Comparison of ENCODE assay signal across 20 cellular contexts in the genomic region with DNA sequence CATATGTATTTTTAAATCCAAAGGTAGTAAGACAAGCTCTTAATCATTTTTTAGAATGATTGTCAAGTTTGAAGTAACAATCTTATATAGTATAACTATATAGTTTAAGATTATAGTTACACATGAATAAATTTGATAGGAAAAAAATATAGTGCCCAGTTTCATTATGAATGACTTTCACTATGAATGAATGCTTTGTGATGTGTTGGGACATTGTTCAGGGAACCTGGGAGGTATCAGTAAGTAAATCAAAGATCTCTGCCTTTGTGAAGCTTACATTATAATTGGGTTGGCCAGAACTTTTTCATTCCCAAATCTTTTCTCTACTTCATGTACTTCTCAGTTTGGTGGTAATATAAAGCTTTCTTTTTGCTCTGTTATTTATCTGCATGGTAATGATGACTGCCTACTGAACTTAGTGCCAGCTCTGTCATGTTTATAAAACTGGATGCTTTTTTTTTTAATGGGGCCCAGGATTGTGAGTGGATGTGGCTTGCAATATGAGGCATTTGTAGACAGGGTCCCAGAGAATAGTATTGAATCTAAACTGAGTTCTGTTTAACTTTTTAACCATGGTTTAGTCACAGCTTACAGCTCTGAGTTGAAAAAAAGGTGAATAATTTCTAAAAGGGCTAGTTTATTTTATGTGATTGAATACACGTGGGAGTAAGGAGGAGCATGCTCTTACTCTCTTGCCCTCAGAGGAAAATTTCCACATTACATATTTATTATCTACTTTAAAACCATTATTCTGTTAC. TPM values are rescaled to one million over a fixed set of nuclear protein-coding genes. Genes with fewer than 3 reads are reported as not detected.
DNase-seq lines count a peak whose midpoint lies in the region; ATAC-seq, FAIRE-seq and TF ChIP-seq lines count a peak whose summit lies in the region.
"Had no signal": no experiment of that assay in that cellular context is flagged by ENCODE, and none has a peak within 500 bp of the region (broad histone marks: within the 10 kb centered on the region; RNA-seq: fewer than 3 reads in every experiment).

No MANE protein-coding gene starts in this region.

- no peaks in the 10 kb centered on the region for H3K9me3 Mint-ChIP-seq in activated naive CD8-positive, alpha-beta T cell (ENCODE audit: low read depth)
- no peaks in the 10 kb centered on the region for H3K9me3 Mint-ChIP-seq in naive thymus-derived CD4-positive, alpha-beta T cell
- H3K9me3 Mint-ChIP-seq: neural crest cell; stimulated activated memory B cell treated with anti-CD40 and anti-IgM and Interleukin-4, amounts not matched to agents 10 μg/mL and 1 μg/mL and 100 μg/mL, for 72 hours; WTC11 had no signal

- 55% methylated on average over 1 of the region's 1 CpG for WGBS in A549 (ENCODE audit: missing lambda C conversion rate)
- 54 to 65% methylated on average over 1 of the region's 1 CpG for WGBS in GM23248 (ENCODE audit: low coverage in 1 of 2, low lambda C conversion rate in 2 of 2, missing lambda C conversion rate in 2 of 2), 2 experiments

- TF ChIP-seq POLR2A in A549 (IDR thresholded peaks at IDR 0.05; ENCODE audit: low read length), result no peak

- peak overlapping the region; percentile 64 for H3K27ac Mint-ChIP-seq in activated naive CD8-positive, alpha-beta T cell
- peak overlapping the region in 6 of 9 donors; percentile 38 to 82 (median 58) for H3K27ac Mint-ChIP-seq in naive thymus-derived CD4-positive, alpha-beta T cell
- H3K27ac Mint-ChIP-seq: stimulated activated memory B cell treated with anti-CD40 and anti-IgM and Interleukin-4, amounts not matched to agents 10 μg/mL and 1 μg/mL and 100 μg/mL, for 72 hours had no signal

- in situ Hi-C loops in GM23248 (cut with MboI), result no loop called here

- H3K36me3 Mint-ChIP-seq in activated naive CD8-positive, alpha-beta T cell, result peaks cover 15% of the 10 kb centered on the region
- peaks cover 0 to 31% (median 22%) of the 10 kb centered on the region in 5 donors for H3K36me3 Mint-ChIP-seq in naive thymus-derived CD4-positive, alpha-beta T cell

- POLR2A ChIA-PET in A549 (lab: Yijun Ruan, JAX), result no interaction called here
- POLR2A ChIA-PET in naive thymus-derived CD4-positive, alpha-beta T cell (lab: Charles Lee), result interaction anchor here (2.1 kb wide), 1 partner anchor 23 kb away, joined by 8 read pairs; a partner anchor contains a TSS

- H3K79me2 ChIP-seq in GM23248 (ENCODE audit: insufficient read depth), result peaks cover 98% of the 10 kb centered on the region

- H3K4me2 ChIP-seq in A549, result peak overlapping the region; percentile 34; the same call in 2 of the 3 replicates
- H3K4me2 ChIP-seq in GM23248 (ENCODE audit: unreplicated experiment), result peak overlapping the region; percentile 14
- H3K4me2 ChIP-seq: PC-9 had no signal

- CTCF ChIA-PET in A549 (lab: Yijun Ruan, JAX), result interaction anchor here (0.6 to 1.5 kb wide), 3 partner anchors 17 to 250 kb away, joined by 4 to 6 read pairs (median 6); no protein-coding TSS in a partner anchor
- CTCF ChIA-PET in naive thymus-derived CD4-positive, alpha-beta T cell (lab: Charles Lee), result no interaction called here

- ATAC-seq in A549 (peak; percentile 19 to 57; a peak in 3 of 6 replicates), GM18909 (IDR thresholded peaks at IDR 0.05; ENCODE audit: poor library complexity, unreplicated experiment) (no peak)
- ATAC-seq in naive thymus-derived CD4-positive, alpha-beta T cell, result no peak
- ATAC-seq: sciatic nerve; stimulated activated memory B cell treated with anti-CD40 and anti-IgM and Interleukin-4, amounts not matched to agents 10 μg/mL and 1 μg/mL and 100 μg/mL, for 72 hours; upper lobe of right lung; WTC11 had no signal

- H3F3A ChIP-seq in GM23248 (ENCODE audit: insufficient read depth), result peaks cover 82% of the 10 kb centered on the region

- H3K27me3 ChIP-seq in GM23248 (replicated peaks; ENCODE audit: insufficient read depth), result no peaks in the 10 kb centered on the region
- no peaks in the 10 kb centered on the region for H3K27me3 ChIP-seq in naive thymus-derived CD4-positive, alpha-beta T cell (ENCODE audit: control insufficient read depth in 2 of 2, insufficient read depth in 2 of 2, low read length in 2 of 2)
- no peaks in the 10 kb centered on the region for H3K27me3 ChIP-seq in dorsolateral prefrontal cortex
- H3K27me3 ChIP-seq: upper lobe of right lung had no signal

- no peak overlapping the region for H2AFZ ChIP-seq in GM23248
- H2AFZ ChIP-seq: PC-9 had no signal

- no peaks in the 10 kb centered on the region for H3K9me3 ChIP-seq in A549
- no peaks in the 10 kb centered on the region for H3K9me3 ChIP-seq in GM23248 (ENCODE audit: low read depth)
- H3K9me3 ChIP-seq in naive thymus-derived CD4-positive, alpha-beta T cell (ENCODE audit: control insufficient read depth in 2 of 3, low read length in 3 of 3), result no peaks in the 10 kb centered on the region
- H3K9me3 ChIP-seq: left ventricle myocardium inferior, upper lobe of right lung had no signal

- H3K4me3 Mint-ChIP-seq in activated naive CD8-positive, alpha-beta T cell, result no peak overlapping the region
- H3K4me3 Mint-ChIP-seq in naive thymus-derived CD4-positive, alpha-beta T cell, result no peak overlapping the region
- H3K4me3 Mint-ChIP-seq: neural crest cell; stimulated activated memory B cell treated with anti-CD40 and anti-IgM and Interleukin-4, amounts not matched to agents 10 μg/mL and 1 μg/mL and 100 μg/mL, for 72 hours; WTC11 had no signal

- H3K4me1 ChIP-seq in A549, result peaks cover 78% of the 10 kb centered on the region
- H3K4me1 ChIP-seq in GM23248 (ENCODE audit: insufficient read depth), result peaks cover 37% of the 10 kb centered on the region
- H3K4me1 ChIP-seq in naive thymus-derived CD4-positive, alpha-beta T cell (ENCODE audit: control insufficient read depth in 2 of 2, insufficient read depth in 2 of 2, low read length in 2 of 2), result no peaks in the 10 kb centered on the region
- H3K4me1 ChIP-seq: left ventricle myocardium inferior, upper lobe of right lung had no signal

- peaks cover 92% of the 10 kb centered on the region for H3K36me3 ChIP-seq in GM23248 (ENCODE audit: low read depth)
- peaks cover 4 to 39% (median 23%) of the 10 kb centered on the region in 3 experiments for H3K36me3 ChIP-seq in naive thymus-derived CD4-positive, alpha-beta T cell (ENCODE audit: control insufficient read depth in 2 of 3, insufficient read depth in 3 of 3, low read length in 3 of 3)

- H3K9me2 ChIP-seq in GM23248 (ENCODE audit: insufficient read depth), result no peaks in the 10 kb centered on the region

- TF ChIP-seq EP300 in A549 (IDR thresholded peaks at IDR 0.05), result no peak

- DNase-seq in A549 (ENCODE audit: low read depth in 1 of 2, low spot score in 1 of 2), result no peak
- DNase-seq in GM23248, result no peak
- DNase-seq in naive thymus-derived CD4-positive, alpha-beta T cell, result no peak
- no peak for DNase-seq in NCI-H526 treated with DMSO at 0.1 percent for 48 hours (lab: John Stamatoyannopoulos, UW)
- DNase-seq in NCI-H1417 treated with DMSO at 0.1 percent for 48 hours (lab: John Stamatoyannopoulos, UW), result no peak
- no peak for DNase-seq in dorsolateral prefrontal cortex
- DNase-seq: DMS153; effector memory CD4-positive, alpha-beta T cell; left ventricle myocardium inferior; NCI-H187 treated with DMSO at 0.1 percent for 48 hours; NCI-H524 treated with DMSO at 0.1 percent for 48 hours; PC-9; upper lobe of right lung had no signal

- peaks cover 20% of the 10 kb centered on the region for H3K4me1 Mint-ChIP-seq in activated naive CD8-positive, alpha-beta T cell (ENCODE audit: low read depth)
- H3K4me1 Mint-ChIP-seq in naive thymus-derived CD4-positive, alpha-beta T cell, result peaks cover 0 to 19% (median 11%) of the 10 kb centered on the region in 7 donors
- H3K4me1 Mint-ChIP-seq: neural crest cell; stimulated activated memory B cell treated with anti-CD40 and anti-IgM and Interleukin-4, amounts not matched to agents 10 μg/mL and 1 μg/mL and 100 μg/mL, for 72 hours had no signal

- intact Hi-C loops in naive thymus-derived CD4-positive, alpha-beta T cell (cut with micrococcal nuclease), result loop anchor here in 1 of 2 donors (2.0 to 5.0 kb wide), 2 partner anchors 19 to 33 kb away; no protein-coding TSS in a partner anchor
- intact Hi-C loops in dorsolateral prefrontal cortex (cut with DNase I), result no loop called here

- H3K4me3 ChIP-seq in A549, result no peak overlapping the region
- no peak overlapping the region for H3K4me3 ChIP-seq in GM23248
- no peak overlapping the region for H3K4me3 ChIP-seq in naive thymus-derived CD4-positive, alpha-beta T cell (ENCODE audit: low read length)
- H3K4me3 ChIP-seq in dorsolateral prefrontal cortex, result no peak overlapping the region
- H3K4me3 ChIP-seq: left ventricle myocardium inferior, PC-9, upper lobe of right lung had no signal

- no peaks in the 10 kb centered on the region for H3K27me3 Mint-ChIP-seq in activated naive CD8-positive, alpha-beta T cell
- H3K27me3 Mint-ChIP-seq in naive thymus-derived CD4-positive, alpha-beta T cell, result no peaks in the 10 kb centered on the region
- H3K27me3 Mint-ChIP-seq: stimulated activated memory B cell treated with anti-CD40 and anti-IgM and Interleukin-4, amounts not matched to agents 10 μg/mL and 1 μg/mL and 100 μg/mL, for 72 hours had no signal

- H4K20me1 ChIP-seq in GM23248 (ENCODE audit: insufficient read depth), result no peaks in the 10 kb centered on the region

- FAIRE-seq in A549 (lab: Jason Lieb, UNC), result peak; percentile 28
- FAIRE-seq: bronchial epithelial cell had no signal

- TF ChIP-seq RAD21 in A549 (conservative IDR thresholded peaks at IDR 0.05 in 1 of 2, IDR thresholded peaks at IDR 0.05 in 1 of 2), result no peak

- peak overlapping the region in 1 of 2 experiments; percentile 71; a peak in 3 of 6 replicates for H3K27ac ChIP-seq in A549
- peak overlapping the region; percentile 55 for H3K27ac ChIP-seq in GM23248
- H3K27ac ChIP-seq in naive thymus-derived CD4-positive, alpha-beta T cell (ENCODE audit: low read depth, low read length), result no peak overlapping the region
- H3K27ac ChIP-seq in dorsolateral prefrontal cortex, result peak overlapping the region in 2 of 59 donors; percentile 9 to 15
- H3K27ac ChIP-seq: left ventricle myocardium inferior, PC-9, upper lobe of right lung had no signal

- TF ChIP-seq CTCF in A549 (IDR thresholded peaks at IDR 0.05), result no peak
- no peak for TF ChIP-seq CTCF in dorsolateral prefrontal cortex (IDR thresholded peaks at IDR 0.05 in 54 of 56, conservative IDR thresholded peaks at IDR 0.05 in 2 of 56; ENCODE audit: low read depth in 1 of 56, partially characterized antibody in 56 of 56)

- peak overlapping the region; percentile 9; the same call in 1 of the 2 replicates for H3K9ac ChIP-seq in GM23248

RNA-seq across cellular contexts. Expression of a gene that starts 23.3 kb away (rescaled TPM):
- polyA plus RNA-seq in A549 (2011; rRNA removed), result 221 and 269 TPM in 2 replicates
- 27.9 and 32.7 TPM in 2 replicates for polyA plus RNA-seq in A549 (2012; cell fraction: cytosol; rRNA removed)
- polyA plus RNA-seq in A549 (2012; cell fraction: nucleus; rRNA removed), result 49.7 and 80.3 TPM in 2 replicates
- 270 to 321 TPM (median 286 TPM) in 3 replicates for polyA plus RNA-seq in A549 (2017; fragmentation: RNase III; extraction: RNeasy Plus Mini Kit Qiagen cat#74134 plus additional on column Dnase treatment)
- polyA minus RNA-seq in A549 (2011; rRNA and poly(A)+ RNA removed), result 194 and 213 TPM in 2 replicates
- total RNA-seq in GM23248 (2014; rRNA removed; shearing (Covaris generic)), result 362 and 426 TPM in 2 replicates
- 81.0 and 96.0 TPM in 2 replicates for polyA plus RNA-seq in GM23248 (2016; fragmentation: Nextera tagmentation; extraction: Ambion mirVana)
- 100 to 1,000 TPM; 167 to 234 (median 202) TPM for total RNA-seq in naive thymus-derived CD4-positive, alpha-beta T cell
- polyA plus RNA-seq in naive thymus-derived CD4-positive, alpha-beta T cell, result 10 to 100 TPM; 34.6 to 47.9 TPM
- total RNA-seq in dorsolateral prefrontal cortex, result 100 to 1,000 TPM; 130 to 387 (median 309) TPM

Comparison
In these comparisons a context has a peak if more than half of its experiments do, and no peak if none do; other contexts are left out.
1. ATAC-seq: peak in A549 (2 of 2); none in naive thymus-derived CD4-positive, alpha-beta T cell (single experiment) and GM18909 (single experiment).